In genomic region chr9:127869310-127870152, GRCh38 we compare ENCODE assay signal across 1 cellular context.
A peak's percentile ranks its signal among the peaks of the same experiment; 100 is the strongest.
TF ChIP-seq lines count a peak whose summit lies in the region.

No MANE protein-coding gene starts in this region.

TF ChIP-seq in GM12878, 131 proteins besides CTCF, POLR2A, EP300 and RAD21 (continued from another document and continues in another):
- TF ChIP-seq ZNF274 (IDR thresholded peaks at IDR 0.05; ENCODE audit: insufficient read depth, insufficient read length) (no peak), NFYA (IDR thresholded peaks at IDR 0.05; ENCODE audit: borderline replicate concordance, low read depth, low read length) (no peak), CREB1 (IDR thresholded peaks at IDR 0.05; ENCODE audit: low read depth) (no peak), SIN3A (IDR thresholded peaks at IDR 0.05; ENCODE audit: low read depth, low read length) (no peak), RCOR1 (conservative IDR thresholded peaks at IDR 0.05; ENCODE audit: low read depth, low read length) (no peak), POLR2AphosphoS5 (IDR thresholded peaks at IDR 0.05; ENCODE audit: low read length) (no peak), KLF5 (IDR thresholded peaks at IDR 0.05; ENCODE audit: partially characterized antibody) (no peak), SP1 (IDR thresholded peaks at IDR 0.05; ENCODE audit: low read depth, low read length) (peak; percentile 26), IRF4 (IDR thresholded peaks at IDR 0.05; ENCODE audit: low read depth, low read length) (no peak), PKNOX1 (IDR thresholded peaks at IDR 0.05) (no peak), KDM1A (IDR thresholded peaks at IDR 0.05; ENCODE audit: borderline replicate concordance) (no peak), STAT1 (conservative IDR thresholded peaks at IDR 0.05) (0 out of 2 replicates have a peak, but pooled peaks have one; percentile 80), PAX5 (IDR thresholded peaks at IDR 0.05; ENCODE audit: borderline replicate concordance, low read depth, low read length) (no peak), TCF3 (IDR thresholded peaks at IDR 0.05; ENCODE audit: borderline replicate concordance, insufficient read depth, low read depth, low read length) (peak; percentile 88), TCF7 (IDR thresholded peaks at IDR 0.05; ENCODE audit: borderline replicate concordance) (no peak), CHD1 (IDR thresholded peaks at IDR 0.05; ENCODE audit: low read depth, low read length) (no peak), RFX5 (IDR thresholded peaks at IDR 0.05; ENCODE audit: low read depth, low read length) (no peak), NR2C1 (IDR thresholded peaks at IDR 0.05) (no peak), BHLHE40 (IDR thresholded peaks at IDR 0.05; ENCODE audit: borderline replicate concordance in 1 of 2, low read depth in 2 of 2, low read length in 1 of 2) (peak in 1 of 2 experiments; percentile 34; a peak in 1 of 4 replicates), IKZF2 (IDR thresholded peaks at IDR 0.05) (no peak), NR2F1 (conservative IDR thresholded peaks at IDR 0.05) (0 out of 2 replicates have a peak, but pooled peaks have one; percentile 25), HDAC2 (IDR thresholded peaks at IDR 0.05) (no peak), PML (IDR thresholded peaks at IDR 0.05; ENCODE audit: low read length) (no peak), CHD2 (IDR thresholded peaks at IDR 0.05; ENCODE audit: borderline replicate concordance, low read depth, low read length) (no peak), HSF1 (IDR thresholded peaks at IDR 0.05; ENCODE audit: low read depth, low read length) (no peak), DPF2 (IDR thresholded peaks at IDR 0.05) (peak; percentile 51; the same call in 1 of the 2 replicates), IRF5 (IDR thresholded peaks at IDR 0.05; ENCODE audit: borderline replicate concordance) (no peak), FOXK2 (IDR thresholded peaks at IDR 0.05) (no peak), ATF3 (IDR thresholded peaks at IDR 0.05; ENCODE audit: borderline replicate concordance, extremely low read depth, low read depth, low read length) (peak; percentile 22; the same call in 1 of the 2 replicates), RELB (IDR thresholded peaks at IDR 0.05; ENCODE audit: low read depth) (no peak), JUND (IDR thresholded peaks at IDR 0.05; ENCODE audit: low read depth, low read length) (no peak), USF2 (IDR thresholded peaks at IDR 0.05; ENCODE audit: borderline replicate concordance, low read depth, low read length) (no peak), NKRF (conservative IDR thresholded peaks at IDR 0.05) (no peak), SMAD1 (IDR thresholded peaks at IDR 0.05; ENCODE audit: low read depth, partially characterized antibody) (no peak), TAF1 (IDR thresholded peaks at IDR 0.05; ENCODE audit: borderline replicate concordance, low read depth, low read length) (no peak), PRDM15 (CRISPR knock-in tag; IDR thresholded peaks at IDR 0.05) (no peak), GABPA (IDR thresholded peaks at IDR 0.05; ENCODE audit: low read depth) (no peak), ATF7 (IDR thresholded peaks at IDR 0.05; ENCODE audit: low read depth) (no peak), BCLAF1 (IDR thresholded peaks at IDR 0.05) (no peak), IKZF1 (conservative IDR thresholded peaks at IDR 0.05) (no peak), MEF2A (IDR thresholded peaks at IDR 0.05; ENCODE audit: insufficient read depth, low read depth, low read length) (no peak), ZNF207 (IDR thresholded peaks at IDR 0.05; ENCODE audit: borderline replicate concordance) (peak; percentile 28; the same call in 1 of the 2 replicates), REST (IDR thresholded peaks at IDR 0.05; ENCODE audit: low read depth, low read length) (no peak)
